13 cellular contexts compared by ENCODE assay signal in the genomic region with DNA sequence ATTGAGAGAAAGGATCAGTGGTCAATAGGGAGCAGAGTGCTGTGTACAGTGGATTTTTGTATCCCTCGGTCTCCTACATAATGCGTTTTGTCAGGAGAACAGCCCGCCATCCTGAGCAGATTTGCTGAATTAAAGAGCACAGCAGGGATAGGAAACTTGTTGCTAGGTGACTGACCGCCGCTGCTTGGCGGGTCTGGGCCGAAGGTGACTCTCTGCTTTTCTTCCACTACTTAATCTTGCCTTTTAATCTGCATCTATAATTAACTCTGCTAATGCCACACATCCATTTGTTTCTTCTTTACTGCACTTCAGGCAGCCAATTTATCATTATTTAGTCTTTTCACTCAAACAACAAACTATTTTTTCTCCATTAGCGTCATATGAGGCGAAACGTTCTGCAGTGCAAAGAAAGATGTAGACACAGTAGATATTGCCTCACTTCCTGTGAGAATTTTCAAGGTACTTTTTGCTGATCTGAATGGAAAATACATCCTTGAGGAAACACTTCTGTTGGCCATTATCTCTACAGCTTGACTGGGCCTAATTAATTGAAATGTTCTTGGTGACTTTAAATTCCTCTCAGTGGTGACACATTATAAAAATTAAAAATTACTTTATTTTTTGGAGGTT.
DNase-seq lines count a peak whose midpoint lies in the region; ATAC-seq and TF ChIP-seq lines count a peak whose summit lies in the region.
"Had no signal": no experiment of that assay in that cellular context is flagged by ENCODE, and none has a peak within 500 bp of the region (broad histone marks: within the 10 kb centered on the region; RNA-seq: fewer than 3 reads in every experiment).

No MANE protein-coding gene starts in this region.

- H2AK5ac ChIP-seq in mesendoderm (ENCODE audit: low read length), result no peak overlapping the region

- peaks cover 5% of the 10 kb centered on the region for H3K4me1 ChIP-seq in mesendoderm (ENCODE audit: control insufficient read depth, low read depth, low read length)

- DNase-seq in ELF-1 (ENCODE audit: low read depth, low spot score), result peak; percentile 14
- peak; percentile 83 for DNase-seq in NCI-H146 (lab: John Stamatoyannopoulos, UW)
- peak; percentile 81 for DNase-seq in mesendoderm
- no peak for DNase-seq in amniotic stem cell (lab: John Stamatoyannopoulos, UW)
- DNase-seq in A172 (ENCODE audit: low spot score), result no peak
- no peak for DNase-seq in activated naive CD4-positive, alpha-beta T cell treated with Interleukin-2 at 50 U/mL for 16 hours
- DNase-seq: activated CD4-positive, CD25-positive, alpha-beta regulatory T cell; activated CD8-positive, alpha-beta memory T cell treated with anti-CD3 and anti-CD28 coated beads, Interleukin-2, amount 50 U/mL, for 48 hours; stimulated activated CD4-positive, alpha-beta T cell treated with anti-CD3 and anti-CD28 coated beads, Interleukin-4, amount 100 ng/mL, for 1 hour had no signal

- H2BK15ac ChIP-seq in mesendoderm (replicated peaks; ENCODE audit: low read depth), result no peak overlapping the region

- H3K27ac ChIP-seq in mesendoderm (ENCODE audit: low read depth, low read length), result no peak overlapping the region

- no peaks in the 10 kb centered on the region for H3K36me3 ChIP-seq in mesendoderm (ENCODE audit: control insufficient read depth, insufficient read depth, low read length)

- H3K79me1 ChIP-seq in mesendoderm (ENCODE audit: low read length), result no peaks in the 10 kb centered on the region

- H3K79me2 ChIP-seq in mesendoderm (ENCODE audit: control insufficient read depth, insufficient read depth, low read length), result no peaks in the 10 kb centered on the region

- peak overlapping the region; percentile 22 for H3K56ac ChIP-seq in mesendoderm (ENCODE audit: low read length)

- no peak overlapping the region for H3K23ac ChIP-seq in mesendoderm (ENCODE audit: low read length)

- no peak overlapping the region for H3K18ac ChIP-seq in mesendoderm (ENCODE audit: low read length)

- WGBS in mesendoderm (ENCODE audit: extremely low coverage, insufficient coverage, low lambda C conversion rate), result no CpG with 5 or more reads among the region's 10 CpGs

- no peak overlapping the region for H4K5ac ChIP-seq in mesendoderm (ENCODE audit: low read length)

- peak; percentile 78 for ATAC-seq in SK-N-SH treated with all-trans-retinoic acid at 6 μM for 48 hours
- no peak for ATAC-seq in HG02678 (IDR thresholded peaks at IDR 0.05; ENCODE audit: unreplicated experiment)
- ATAC-seq: HCT116; stimulated activated memory B cell treated with anti-CD40 and anti-IgM and Interleukin-4, amounts not matched to agents 10 μg/mL and 1 μg/mL and 100 μg/mL, for 72 hours had no signal

- peaks cover 1% of the 10 kb centered on the region for H3K27me3 ChIP-seq in mesendoderm (ENCODE audit: insufficient read depth, low read length, poor library complexity)

- no peak overlapping the region for H3K4me2 ChIP-seq in mesendoderm (ENCODE audit: low read length)

- H3K4ac ChIP-seq in mesendoderm (ENCODE audit: low read depth, low read length), result no peak overlapping the region

- no peak overlapping the region for H4K8ac ChIP-seq in mesendoderm (ENCODE audit: low read depth, low read length)

- no peak overlapping the region for H3K4me3 ChIP-seq in mesendoderm (ENCODE audit: low read length)

- H2BK5ac ChIP-seq in mesendoderm (ENCODE audit: low read length), result no peak overlapping the region

- H2BK120ac ChIP-seq in mesendoderm (ENCODE audit: low read depth, low read length), result no peak overlapping the region

- no peak overlapping the region for H3K9ac ChIP-seq in mesendoderm (ENCODE audit: low read length)

TF ChIP-seq in SK-N-SH treated with all-trans-retinoic acid at 6 μM for 48 hours, 23 proteins besides CTCF, POLR2A, EP300 and RAD21:
- TF ChIP-seq TCF4 (CRISPR knock-in tag; IDR thresholded peaks at IDR 0.05; ENCODE audit: borderline replicate concordance), result peak; percentile 73
- peak; percentile 42; the same call in 1 of the 2 replicates for TF ChIP-seq ISL1 (CRISPR knock-in tag; IDR thresholded peaks at IDR 0.05)
- TF ChIP-seq, protein P1, sequence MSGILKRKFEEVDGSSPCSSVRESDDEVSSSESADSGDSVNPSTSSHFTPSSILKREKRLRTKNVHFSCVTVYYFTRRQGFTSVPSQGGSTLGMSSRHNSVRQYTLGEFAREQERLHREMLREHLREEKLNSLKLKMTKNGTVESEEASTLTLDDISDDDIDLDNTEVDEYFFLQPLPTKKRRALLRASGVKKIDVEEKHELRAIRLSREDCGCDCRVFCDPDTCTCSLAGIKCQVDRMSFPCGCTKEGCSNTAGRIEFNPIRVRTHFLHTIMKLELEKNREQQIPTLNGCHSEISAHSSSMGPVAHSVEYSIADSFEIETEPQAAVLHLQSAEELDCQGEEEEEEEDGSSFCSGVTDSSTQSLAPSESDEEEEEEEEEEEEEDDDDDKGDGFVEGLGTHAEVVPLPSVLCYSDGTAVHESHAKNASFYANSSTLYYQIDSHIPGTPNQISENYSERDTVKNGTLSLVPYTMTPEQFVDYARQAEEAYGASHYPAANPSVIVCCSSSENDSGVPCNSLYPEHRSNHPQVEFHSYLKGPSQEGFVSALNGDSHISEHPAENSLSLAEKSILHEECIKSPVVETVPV (CRISPR knock-in tag; IDR thresholded peaks at IDR 0.05), result no peak

Comparison
In these comparisons a context has a peak if more than half of its experiments do, and no peak if none do; other contexts are left out.
1. DNase-seq: peak in ELF-1 (single experiment), NCI-H146 (single experiment) and mesendoderm (single experiment); none in amniotic stem cell (single experiment), A172 (single experiment) and activated naive CD4-positive, alpha-beta T cell treated with Interleukin-2 at 50 U/mL for 16 hours (single experiment).